In the genomic region with DNA sequence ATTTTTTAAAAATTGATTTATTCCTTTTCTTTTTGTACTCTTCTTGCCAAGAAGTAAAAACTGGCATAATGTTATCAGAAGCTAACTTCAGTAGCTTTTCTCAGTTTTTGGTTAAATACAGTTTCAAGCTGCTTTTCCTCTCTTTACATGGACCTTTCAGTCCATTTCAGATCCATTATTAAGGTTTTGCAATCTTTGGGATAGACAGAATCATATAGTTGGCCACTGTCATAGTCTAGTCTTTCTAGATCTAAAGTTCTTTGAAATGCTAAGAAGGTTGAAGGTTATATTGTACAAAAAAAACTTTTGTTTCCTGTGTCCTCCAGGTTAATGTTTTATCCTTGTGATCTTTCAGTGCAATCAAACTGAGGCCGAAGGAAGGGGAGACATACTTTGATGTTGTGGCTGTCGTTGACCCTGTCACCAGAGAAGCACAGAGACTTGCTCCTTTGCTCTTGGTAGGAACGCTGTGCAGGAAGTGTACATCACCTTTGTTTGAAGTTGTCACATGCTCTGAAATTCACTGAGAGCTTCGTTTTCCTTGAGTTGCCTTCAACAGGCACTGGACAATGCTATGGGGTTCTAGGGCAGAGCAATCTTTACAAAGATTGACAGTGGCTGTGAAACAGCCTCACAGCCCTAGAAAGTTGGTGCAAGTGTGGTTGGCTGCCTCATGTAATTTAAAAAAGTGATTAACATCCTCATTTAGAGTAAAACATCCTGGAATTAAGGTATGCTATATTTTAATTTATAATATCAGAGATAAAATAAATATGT, we compare ENCODE assay signal across 18 cellular contexts.
"Had no signal": no experiment of that assay in that cellular context is flagged by ENCODE, and none has a peak within 500 bp of the region (broad histone marks: within the 10 kb centered on the region; RNA-seq: fewer than 3 reads in every experiment).

No MANE protein-coding gene starts in this region.

- DNase-seq: activated CD4-positive, alpha-beta T cell treated with anti-CD3 and anti-CD28 coated beads, Interleukin-2, amount 10 ng/mL, durations not matched to agents 24 days and 14 days; activated CD4-positive, CD25-positive, alpha-beta regulatory T cell; activated CD8-positive, alpha-beta memory T cell treated with anti-CD3 and anti-CD28 coated beads for 24 hours; caudate nucleus; effector memory CD4-positive, alpha-beta T cell; heart right ventricle; mammary epithelial cell; naive B cell; nucleus accumbens; posterior cingulate gyrus; retina; stimulated activated CD4-positive, alpha-beta T cell treated with anti-CD3 and anti-CD28 coated beads, Interleukin-15, amount 100 ng/mL, for 24 hours; stimulated activated CD4-positive, alpha-beta T cell treated with anti-CD3 and anti-CD28 coated beads, Interleukin-4, amount 100 ng/mL, for 1 hour; stimulated activated naive B cell treated with anti-CD40 and anti-IgM and Interleukin-4, amounts not matched to agents 10 μg/mL and 1 μg/mL and 100 μg/mL, for 72 hours; tibial artery had no signal

- H3K4me1 ChIP-seq: gastroesophageal sphincter, tibial artery, vagina had no signal

- H3K9me3 Mint-ChIP-seq: activated CD4-positive, alpha-beta T cell treated with anti-CD3 and anti-CD28 coated beads, Interleukin-2, amount 10 ng/mL, durations not matched to agents 24 days and 14 days; activated naive CD4-positive, alpha-beta T cell treated with anti-CD3 and anti-CD28 coated beads, Interleukin-2, amount 50 U/mL, for 24 hours; naive B cell; stimulated activated naive B cell treated with anti-CD40 and anti-IgM and Interleukin-4, amounts not matched to agents 10 μg/mL and 1 μg/mL and 100 μg/mL, for 72 hours had no signal

- ATAC-seq: gastroesophageal sphincter; stimulated activated naive B cell treated with anti-CD40 and anti-IgM and Interleukin-4, amounts not matched to agents 10 μg/mL and 1 μg/mL and 100 μg/mL, for 72 hours had no signal

- H3K27me3 Mint-ChIP-seq: activated CD4-positive, alpha-beta T cell treated with anti-CD3 and anti-CD28 coated beads, Interleukin-2, amount 10 ng/mL, durations not matched to agents 24 days and 14 days; activated naive CD4-positive, alpha-beta T cell treated with anti-CD3 and anti-CD28 coated beads, Interleukin-2, amount 50 U/mL, for 24 hours; naive B cell; stimulated activated naive B cell treated with anti-CD40 and anti-IgM and Interleukin-4, amounts not matched to agents 10 μg/mL and 1 μg/mL and 100 μg/mL, for 72 hours had no signal

- H3K27ac Mint-ChIP-seq: activated CD4-positive, alpha-beta T cell treated with anti-CD3 and anti-CD28 coated beads, Interleukin-2, amount 10 ng/mL, durations not matched to agents 24 days and 14 days; naive B cell had no signal

- H3K27me3 ChIP-seq: gastroesophageal sphincter, heart right ventricle, tibial artery, vagina had no signal

- H3K27ac ChIP-seq: gastroesophageal sphincter, tibial artery, vagina had no signal

- H3K4me3 Mint-ChIP-seq: activated CD4-positive, alpha-beta T cell treated with anti-CD3 and anti-CD28 coated beads, Interleukin-2, amount 10 ng/mL, durations not matched to agents 24 days and 14 days; activated naive CD4-positive, alpha-beta T cell treated with anti-CD3 and anti-CD28 coated beads, Interleukin-2, amount 50 U/mL, for 24 hours; naive B cell; stimulated activated naive B cell treated with anti-CD40 and anti-IgM and Interleukin-4, amounts not matched to agents 10 μg/mL and 1 μg/mL and 100 μg/mL, for 72 hours had no signal

- H3K4me3 ChIP-seq: gastroesophageal sphincter, heart right ventricle, tibial artery, vagina had no signal

- H3K9me3 ChIP-seq: gastroesophageal sphincter, heart right ventricle, tibial artery, vagina had no signal
